Comparison of ENCODE assay signal across 1 cellular context in the genomic region with DNA sequence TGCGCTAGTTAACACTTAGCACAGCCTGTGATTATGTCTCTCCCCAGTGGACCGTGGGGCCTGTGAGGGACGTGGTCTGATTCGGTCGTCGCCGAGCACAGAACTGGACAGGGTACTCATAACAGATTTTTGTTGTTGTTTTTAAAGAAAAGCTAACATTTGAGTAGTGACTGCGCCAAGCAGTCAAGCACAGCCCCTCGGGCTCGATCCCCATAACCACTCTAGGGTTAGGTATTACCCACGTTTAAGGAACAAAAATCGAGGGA.
TF ChIP-seq lines count a peak whose summit lies in the region.

No MANE protein-coding gene starts in this region.

TF ChIP-seq in WTC11, 78 proteins besides CTCF, POLR2A, EP300 and RAD21 (continued from another document):
- TF ChIP-seq, protein P1, sequence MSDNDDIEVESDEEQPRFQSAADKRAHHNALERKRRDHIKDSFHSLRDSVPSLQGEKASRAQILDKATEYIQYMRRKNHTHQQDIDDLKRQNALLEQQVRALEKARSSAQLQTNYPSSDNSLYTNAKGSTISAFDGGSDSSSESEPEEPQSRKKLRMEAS (CRISPR knock-in tag; IDR thresholded peaks at IDR 0.05): no peak
- TF ChIP-seq ESRRA (CRISPR knock-in tag; IDR thresholded peaks at IDR 0.05; ENCODE audit: borderline replicate concordance): no peak
- TF ChIP-seq NR2C2 (CRISPR knock-in tag; IDR thresholded peaks at IDR 0.05): no peak
